8 cellular contexts compared by ENCODE assay signal in genomic region chr4:57109530-57109846, GRCh38. TPM values are rescaled to one million over a fixed set of nuclear protein-coding genes. Genes with fewer than 3 reads are reported as not detected.
DNase-seq lines count a peak whose midpoint lies in the region; ATAC-seq and TF ChIP-seq lines count a peak whose summit lies in the region.

No MANE protein-coding gene starts in this region.

- peaks cover 9% of the 10 kb centered on the region for H4K20me1 ChIP-seq in osteoblast (ENCODE audit: insufficient read depth, low read length)

- H3K4me3 ChIP-seq in CD4-positive, alpha-beta memory T cell (ENCODE audit: low read length in 2 of 2): no peak overlapping the region
- peak overlapping the region; percentile 97 for H3K4me3 ChIP-seq in SJSA1
- H3K4me3 ChIP-seq in fibroblast of mammary gland (ENCODE audit: control insufficient read depth, low read depth, low read length): peak overlapping the region; percentile 54
- H3K4me3 ChIP-seq in osteoblast (ENCODE audit: insufficient read depth, low read length): peak overlapping the region; percentile 90

- intact Hi-C loops in CD4-positive, alpha-beta memory T cell (cut with micrococcal nuclease): no loop called here

- ATAC-seq in HG02588 (IDR thresholded peaks at IDR 0.05; ENCODE audit: unreplicated experiment) (no peak), HG03039 (IDR thresholded peaks at IDR 0.05; ENCODE audit: unreplicated experiment) (no peak)

- CTCF ChIA-PET in CD4-positive, alpha-beta memory T cell (lab: Charles Lee; ENCODE audit: partially characterized antibody): no interaction called here

- H3K27me3 ChIP-seq in CD4-positive, alpha-beta memory T cell (ENCODE audit: insufficient read depth, low read length): peaks cover 13% of the 10 kb centered on the region
- H3K27me3 ChIP-seq in SJSA1 (replicated peaks) (no peaks in the 10 kb centered on the region), osteoblast (ENCODE audit: insufficient read depth, low read length) (no peaks in the 10 kb centered on the region)

- H3K4me1 ChIP-seq in CD4-positive, alpha-beta memory T cell (ENCODE audit: insufficient read depth, low read length): peaks cover 10% of the 10 kb centered on the region
- H3K4me1 ChIP-seq in SJSA1 (replicated peaks) (peaks cover 71% of the 10 kb centered on the region), osteoblast (ENCODE audit: insufficient read depth, low read length) (peaks cover 33% of the 10 kb centered on the region)

- H3K36me3 Mint-ChIP-seq in CD4-positive, alpha-beta memory T cell: no peaks in the 10 kb centered on the region

- peaks cover 51 to 58% of the 10 kb centered on the region in 2 donors for H3K27me3 Mint-ChIP-seq in CD4-positive, alpha-beta memory T cell

- H3K79me2 ChIP-seq in osteoblast (ENCODE audit: insufficient read depth, low read length): peaks cover 55% of the 10 kb centered on the region

- H3K9me3 Mint-ChIP-seq in CD4-positive, alpha-beta memory T cell: peaks cover 0 to 2% (median 0%) of the 10 kb centered on the region in 8 donors

- peak overlapping the region; percentile 98 for H3K4me2 ChIP-seq in osteoblast (ENCODE audit: insufficient read depth, low read length)

- H3K27ac ChIP-seq in CD4-positive, alpha-beta memory T cell (ENCODE audit: low read depth, low read length): no peak overlapping the region
- peak overlapping the region; percentile 98 for H3K27ac ChIP-seq in SJSA1
- H3K27ac ChIP-seq in osteoblast (ENCODE audit: low read depth, low read length): peak overlapping the region; percentile 98

- H3K27ac Mint-ChIP-seq in CD4-positive, alpha-beta memory T cell: no peak overlapping the region

- H3K4me3 Mint-ChIP-seq in CD4-positive, alpha-beta memory T cell: peak overlapping the region in 7 of 8 donors; percentile 18 to 65 (median 43)

- no peak overlapping the region for H2AFZ ChIP-seq in osteoblast (ENCODE audit: low read length)

- no peaks in the 10 kb centered on the region for H3K9me3 ChIP-seq in CD4-positive, alpha-beta memory T cell (ENCODE audit: control insufficient read depth in 1 of 2, low read length in 2 of 2)
- H3K9me3 ChIP-seq in SJSA1 (replicated peaks) (0 out of 2 replicates have a peak, but pooled peaks cover 4% of the 10 kb centered on the region), osteoblast (ENCODE audit: low read depth, low read length) (no peaks in the 10 kb centered on the region)

- POLR2A ChIA-PET in CD4-positive, alpha-beta memory T cell (lab: Charles Lee; ENCODE audit: partially characterized antibody): no interaction called here

- no peaks in the 10 kb centered on the region for H3K36me3 ChIP-seq in CD4-positive, alpha-beta memory T cell (ENCODE audit: insufficient read depth, low read length)
- H3K36me3 ChIP-seq in SJSA1 (peaks cover 44% of the 10 kb centered on the region), osteoblast (ENCODE audit: insufficient read depth, low read length) (peaks cover 27% of the 10 kb centered on the region)

- DNase-seq in CD4-positive, alpha-beta memory T cell: no peak
- DNase-seq in SJSA1 (ENCODE audit: low read depth in 1 of 2, low spot score in 2 of 2): peak; percentile 50 to 66
- no peak for DNase-seq in fibroblast of mammary gland (ENCODE audit: low read depth)
- DNase-seq in osteoblast (ENCODE audit: insufficient read length, low spot score, missing footprints): peak; percentile 62
- DNase-seq in NCI-H146 treated with DMSO at 0.1 percent for 48 hours (lab: John Stamatoyannopoulos, UW; ENCODE audit: unreplicated experiment): no peak
- DNase-seq in COLO668 (lab: John Stamatoyannopoulos, UW; ENCODE audit: unreplicated experiment): no peak

- H3K4me1 Mint-ChIP-seq in CD4-positive, alpha-beta memory T cell: peaks cover 8 to 17% (median 10%) of the 10 kb centered on the region in 4 donors

- no peak for TF ChIP-seq CTCF in fibroblast of mammary gland (conservative IDR thresholded peaks at IDR 0.05; ENCODE audit: control insufficient read depth, insufficient read depth, low read depth, low read length)
- no peak for TF ChIP-seq CTCF in osteoblast (IDR thresholded peaks at IDR 0.05; ENCODE audit: extremely low read depth, low read depth, low read length)

RNA-seq across cellular contexts. Expression of gene IGFBP7, which starts 0.7 kb away (rescaled TPM):
- not detected for total RNA-seq in CD4-positive, alpha-beta memory T cell
- polyA plus RNA-seq in CD4-positive, alpha-beta memory T cell: not detected
- 1,151 and 1,739 TPM in 2 replicates for total RNA-seq in SJSA1 (2014; rRNA removed; shearing (Covaris generic))
- 680 and 715 TPM in 2 replicates for total RNA-seq in osteoblast

Comparison
In these comparisons a context has a peak if more than half of its experiments do, and no peak if none do; other contexts are left out.
1. DNase-seq: peak in SJSA1 (2 of 2) and osteoblast (single experiment); none in CD4-positive, alpha-beta memory T cell (0 of 5), fibroblast of mammary gland (single experiment), NCI-H146 treated with DMSO at 0.1 percent for 48 hours (single experiment) and COLO668 (single experiment).
2. H3K4me3 ChIP-seq: peak in SJSA1 (single experiment), fibroblast of mammary gland (single experiment) and osteoblast (single experiment); none in CD4-positive, alpha-beta memory T cell (0 of 2).
3. RNA of gene IGFBP7, which starts 0.7 kb away (total RNA-seq): 1,151 to 1,739 TPM in SJSA1 and 680 to 715 TPM in osteoblast; not detected in CD4-positive, alpha-beta memory T cell; every median in the first group is over 100 times any median in the second.